Comparison of ENCODE assay signal across 15 cellular contexts in the genomic region with DNA sequence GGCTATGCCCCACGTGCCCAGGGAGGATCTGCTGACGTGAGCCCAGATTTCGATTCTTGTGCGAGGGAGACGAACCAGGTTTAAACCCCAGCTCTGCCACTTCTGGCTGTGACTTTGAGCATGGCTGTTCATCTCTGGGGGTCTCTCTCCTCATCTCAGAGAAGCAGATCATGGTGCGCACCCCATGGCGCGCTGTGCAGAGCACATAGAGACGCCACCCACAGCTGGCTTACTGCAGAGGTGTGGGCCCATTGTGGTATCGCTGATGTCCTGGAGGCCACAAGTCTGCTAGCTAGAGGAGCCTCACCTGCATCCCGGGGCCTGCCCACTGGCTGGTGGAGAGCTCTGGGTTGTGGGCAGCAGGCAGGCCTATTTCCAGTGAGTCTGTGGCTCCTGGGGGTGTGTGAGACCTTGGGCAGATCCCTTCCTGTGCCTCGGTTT.
DNase-seq lines count a peak whose midpoint lies in the region; ATAC-seq and TF ChIP-seq lines count a peak whose summit lies in the region.
"Had no signal": no experiment of that assay in that cellular context is flagged by ENCODE, and none has a peak within 500 bp of the region (broad histone marks: within the 10 kb centered on the region; RNA-seq: fewer than 3 reads in every experiment).

No MANE protein-coding gene starts in this region.

- H3K4me3 Mint-ChIP-seq in IgD-negative memory B cell (peak overlapping the region in 3 of 4 donors; percentile 77 to 92 (median 83)), glutamatergic neuron (ENCODE audit: unreplicated experiment) (no peak overlapping the region), mesothelial cell of epicardium (no peak overlapping the region)
- peak overlapping the region; percentile 67 for H3K4me3 Mint-ChIP-seq in stimulated activated memory B cell treated with anti-CD40 and anti-IgM and Interleukin-4, amounts not matched to agents 10 μg/mL and 1 μg/mL and 100 μg/mL, for 72 hours

- no peaks in the 10 kb centered on the region for H3K27me3 ChIP-seq in left ventricle myocardium inferior (ENCODE audit: low read depth)

- no peaks in the 10 kb centered on the region for H3K36me3 ChIP-seq in left ventricle myocardium inferior

- H3K4me1 Mint-ChIP-seq in IgD-negative memory B cell: peaks cover 19 to 45% (median 43%) of the 10 kb centered on the region in 3 donors
- H3K4me1 Mint-ChIP-seq in glutamatergic neuron (ENCODE audit: low read depth, unreplicated experiment): no peaks in the 10 kb centered on the region
- H3K4me1 Mint-ChIP-seq in stimulated activated memory B cell treated with anti-CD40 and anti-IgM and Interleukin-4, amounts not matched to agents 10 μg/mL and 1 μg/mL and 100 μg/mL, for 72 hours: peaks cover 88% of the 10 kb centered on the region
- H3K4me1 Mint-ChIP-seq in mesothelial cell of epicardium: peaks cover 11% of the 10 kb centered on the region

- H3K27me3 Mint-ChIP-seq in IgD-negative memory B cell (no peaks in the 10 kb centered on the region), glutamatergic neuron (ENCODE audit: unreplicated experiment) (peaks cover 4% of the 10 kb centered on the region), mesothelial cell of epicardium (ENCODE audit: low read depth) (no peaks in the 10 kb centered on the region)
- no peaks in the 10 kb centered on the region for H3K27me3 Mint-ChIP-seq in stimulated activated memory B cell treated with anti-CD40 and anti-IgM and Interleukin-4, amounts not matched to agents 10 μg/mL and 1 μg/mL and 100 μg/mL, for 72 hours

- H3K36me3 Mint-ChIP-seq in IgD-negative memory B cell (no peaks in the 10 kb centered on the region), glutamatergic neuron (ENCODE audit: unreplicated experiment) (no peaks in the 10 kb centered on the region), mesothelial cell of epicardium (no peaks in the 10 kb centered on the region)
- H3K36me3 Mint-ChIP-seq in stimulated activated memory B cell treated with anti-CD40 and anti-IgM and Interleukin-4, amounts not matched to agents 10 μg/mL and 1 μg/mL and 100 μg/mL, for 72 hours: peaks cover 10% of the 10 kb centered on the region

- no peaks in the 10 kb centered on the region for H3K4me1 ChIP-seq in left ventricle myocardium inferior

- H3K4me3 ChIP-seq in left ventricle myocardium inferior: no peak overlapping the region

- H3K9me3 Mint-ChIP-seq in IgD-negative memory B cell (no peaks in the 10 kb centered on the region), glutamatergic neuron (ENCODE audit: unreplicated experiment) (peaks cover 2% of the 10 kb centered on the region), mesothelial cell of epicardium (no peaks in the 10 kb centered on the region)
- H3K9me3 Mint-ChIP-seq in stimulated activated memory B cell treated with anti-CD40 and anti-IgM and Interleukin-4, amounts not matched to agents 10 μg/mL and 1 μg/mL and 100 μg/mL, for 72 hours: peaks cover 6% of the 10 kb centered on the region

- peak; percentile 53 for DNase-seq in Right ventricle myocardium inferior (ENCODE audit: missing footprints)
- DNase-seq in left ventricle myocardium inferior: no peak
- DNase-seq in glutamatergic neuron: peak; percentile 8
- no peak for DNase-seq in mesothelial cell of epicardium (ENCODE audit: low spot score in 2 of 2, unreplicated experiment in 2 of 2)
- DNase-seq in stimulated activated naive CD4-positive, alpha-beta T cell treated with Interleukin-2 at 50 U/mL for 16 hours (lab: John Stamatoyannopoulos, UW): no peak
- DNase-seq in NCI-H1417 (lab: John Stamatoyannopoulos, UW): no peak
- DNase-seq: KBM-7, NCI-H1694 treated with DMSO at 0.1 percent for 48 hours, NCI-H446, SHP77 treated with DMSO at 0.1 percent for 48 hours had no signal

- intact Hi-C loops in Right ventricle myocardium inferior (cut with DNase I) (no loop called here), left ventricle myocardium inferior (cut with micrococcal nuclease) (no loop called here)

- H3K27ac ChIP-seq in left ventricle myocardium inferior (replicated peaks): no peak overlapping the region
- H3K27ac ChIP-seq: 22Rv1, C4-2B, HL-60 had no signal

- H3K27ac Mint-ChIP-seq in IgD-negative memory B cell (peak overlapping the region; percentile 97 to 100 (median 97)), glutamatergic neuron (ENCODE audit: unreplicated experiment) (no peak overlapping the region), mesothelial cell of epicardium (no peak overlapping the region)
- H3K27ac Mint-ChIP-seq in stimulated activated memory B cell treated with anti-CD40 and anti-IgM and Interleukin-4, amounts not matched to agents 10 μg/mL and 1 μg/mL and 100 μg/mL, for 72 hours: peak overlapping the region; percentile 97

- H3K9me3 ChIP-seq in left ventricle myocardium inferior (replicated peaks): no peaks in the 10 kb centered on the region

- no peak for TF ChIP-seq CTCF in left ventricle myocardium inferior (IDR thresholded peaks at IDR 0.05; ENCODE audit: borderline replicate concordance)
- TF ChIP-seq CTCF in glutamatergic neuron (IDR thresholded peaks at IDR 0.05; ENCODE audit: partially characterized antibody, unreplicated experiment): no peak
- no peak for TF ChIP-seq CTCF in mesothelial cell of epicardium (IDR thresholded peaks at IDR 0.05; ENCODE audit: unreplicated experiment)

- no peak for ATAC-seq in Right ventricle myocardium inferior
- ATAC-seq in stimulated activated memory B cell treated with anti-CD40 and anti-IgM and Interleukin-4, amounts not matched to agents 10 μg/mL and 1 μg/mL and 100 μg/mL, for 72 hours: no peak

Comparison
In these comparisons a context has a peak if more than half of its experiments do, and no peak if none do; other contexts are left out.
1. DNase-seq: peak in Right ventricle myocardium inferior (single experiment) and glutamatergic neuron (single experiment); none in left ventricle myocardium inferior (single experiment), mesothelial cell of epicardium (0 of 2), stimulated activated naive CD4-positive, alpha-beta T cell treated with Interleukin-2 at 50 U/mL for 16 hours (single experiment) and NCI-H1417 (0 of 3).
2. H3K27ac Mint-ChIP-seq: peak in IgD-negative memory B cell (3 of 3) and stimulated activated memory B cell treated with anti-CD40 and anti-IgM and Interleukin-4, amounts not matched to agents 10 μg/mL and 1 μg/mL and 100 μg/mL, for 72 hours (single experiment); none in glutamatergic neuron (single experiment) and mesothelial cell of epicardium (single experiment).
3. H3K4me3 Mint-ChIP-seq: peak in IgD-negative memory B cell (3 of 4) and stimulated activated memory B cell treated with anti-CD40 and anti-IgM and Interleukin-4, amounts not matched to agents 10 μg/mL and 1 μg/mL and 100 μg/mL, for 72 hours (single experiment); none in glutamatergic neuron (single experiment) and mesothelial cell of epicardium (single experiment).